Comparison of ENCODE assay signal across 16 cellular contexts in the genomic region with DNA sequence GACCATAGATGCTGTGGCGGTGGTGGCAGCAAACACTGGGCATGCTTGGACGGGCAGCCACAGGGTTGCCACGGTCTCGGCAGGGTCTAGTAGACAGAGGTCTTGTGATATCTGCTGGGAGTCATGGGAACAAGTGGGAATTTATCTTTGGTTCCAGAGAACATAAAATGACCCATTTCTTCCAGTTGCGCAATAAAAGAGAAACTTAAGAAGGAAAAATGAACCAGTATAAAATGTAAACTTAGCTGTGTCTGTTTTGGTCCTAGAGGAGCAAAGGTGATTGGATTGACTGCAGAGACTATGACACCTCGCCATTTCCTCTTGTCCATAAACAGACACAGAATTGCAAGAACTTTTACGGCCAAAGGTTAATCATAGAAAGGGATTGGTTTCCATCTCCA.
A peak's percentile ranks its signal among the peaks of the same experiment; 100 is the strongest.
DNase-seq lines count a peak whose midpoint lies in the region; ATAC-seq, FAIRE-seq and TF ChIP-seq lines count a peak whose summit lies in the region.
"Had no signal": no experiment of that assay in that cellular context is flagged by ENCODE, and none has a peak within 500 bp of the region (broad histone marks: within the 10 kb centered on the region; RNA-seq: fewer than 3 reads in every experiment).

No MANE protein-coding gene starts in this region.

- no peak overlapping the region for H3K9ac ChIP-seq in K562 (ENCODE audit: insufficient read depth in 1 of 2, low read depth in 2 of 2, low read length in 2 of 2)

- H2AFZ ChIP-seq in K562 (ENCODE audit: low read depth, low read length), result no peak overlapping the region

- H3K27ac ChIP-seq in K562 (ENCODE audit: extremely low read depth, low read depth, low read length), result no peak overlapping the region

- intact Hi-C loops in K562 (cut with micrococcal nuclease) (no loop called here), left cardiac atrium (cut with DNase I) (no loop called here), sciatic nerve (cut with DNase I) (loop anchor here (10.0 kb wide), 1 partner anchor 626 kb away; no protein-coding TSS in a partner anchor)

- CTCF ChIA-PET in K562 (lab: Yijun Ruan, JAX; ENCODE audit: low intra/inter-chr PET ratio), result interaction anchor here (2.7 kb wide), 1 partner anchor 182 kb away, joined by 15 read pairs; no protein-coding TSS in a partner anchor

- no peaks in the 10 kb centered on the region for H3K79me2 ChIP-seq in K562 (ENCODE audit: control insufficient read depth, insufficient read depth, low read length)

- H3K9me3 ChIP-seq in K562 (replicated peaks; ENCODE audit: control insufficient read depth, insufficient read depth, low read depth, low read length), result no peaks in the 10 kb centered on the region
- H3K9me3 ChIP-seq: tibial nerve had no signal

- no peaks in the 10 kb centered on the region for H4K20me1 ChIP-seq in K562 (replicated peaks; ENCODE audit: control insufficient read depth, insufficient read depth, low read length)

- POLR2A ChIA-PET in K562 (lab: Yijun Ruan, JAX), result no interaction called here

- in situ Hi-C loops in K562 (cut with MboI), result no loop called here

- DNase-seq in AG08395 (ENCODE audit: low spot score) (peak; percentile 21), K562 (ENCODE audit: extremely low read depth in 1 of 4, low spot score in 3 of 4) (no peak), left cardiac atrium (no peak), sciatic nerve (ENCODE audit: low spot score) (no peak), D721Med (ENCODE audit: insufficient read length, low spot score) (no peak), T1000 (lab: John Stamatoyannopoulos, UW) (no peak)
- DNase-seq in stimulated activated CD4-positive, alpha-beta T cell treated with anti-CD3 and anti-CD28 coated beads, Interleukin-12 subunit alpha, Interleukin-12 subunit beta, amount 100 ng/mL, for 4 hours, result no peak
- DNase-seq: activated CD4-positive, alpha-beta memory T cell treated with anti-CD3 and anti-CD28 coated beads for 36 hours; amniotic stem cell; COR-L47; GOT3; NCI-H187; NCI-H510A had no signal

- WGBS in K562 (ENCODE audit: insufficient coverage, low coverage, missing lambda C conversion rate), result 11% methylated on average over 7 of the region's 7 CpGs

- no peak overlapping the region for H3K4me3 ChIP-seq in K562
- H3K4me3 ChIP-seq: lung, tibial nerve had no signal

- H3K9me1 ChIP-seq in K562 (ENCODE audit: control insufficient read depth, insufficient read depth, low read length), result no peaks in the 10 kb centered on the region

- no peaks in the 10 kb centered on the region for H3K36me3 ChIP-seq in K562 (ENCODE audit: control insufficient read depth, insufficient read depth, low read length)
- H3K36me3 ChIP-seq: tibial nerve had no signal

- TF ChIP-seq CTCF in K562 (IDR thresholded peaks at IDR 0.05 in 2 of 3, conservative IDR thresholded peaks at IDR 0.05 in 1 of 3; ENCODE audit: insufficient read depth in 2 of 3, low read depth in 1 of 3, low read length in 3 of 3) (no peak), D721Med (IDR thresholded peaks at IDR 0.05; ENCODE audit: insufficient read depth, missing control alignments) (no peak)

- peaks cover 0 to 3% of the 10 kb centered on the region in 2 experiments; a peak in 1 of 5 replicates for H3K4me1 ChIP-seq in K562 (replicated peaks in 1 of 2; ENCODE audit: control insufficient read depth in 2 of 2, insufficient read depth in 2 of 2, low read length in 2 of 2)

- FAIRE-seq in K562 (lab: Jason Lieb, UNC) (no peak), D721Med (lab: Jason Lieb, UNC) (no peak)

- BruUV-seq in K562 (replicated peaks; lab: Mats Ljungman, UMichigan), result no TSS peak

- ATAC-seq in K562 (no peak), left cardiac atrium (peak; percentile 36 to 50), sciatic nerve (peak; percentile 89), GM19035 (IDR thresholded peaks at IDR 0.05; ENCODE audit: unreplicated experiment) (no peak)

- no peak for TF ChIP-seq POLR2A in K562 (conservative IDR thresholded peaks at IDR 0.05)

- peaks cover 0 to 3% of the 10 kb centered on the region in 2 experiments; a peak in 2 of 5 replicates for H3K27me3 ChIP-seq in K562 (ENCODE audit: control insufficient read depth in 2 of 2, insufficient read depth in 2 of 2, low read length in 2 of 2)
- H3K27me3 ChIP-seq: tibial nerve had no signal

- TF ChIP-seq RAD21 in K562 (CRISPR knock-in tag; conservative IDR thresholded peaks at IDR 0.05 in 1 of 2, IDR thresholded peaks at IDR 0.05 in 1 of 2), result no peak

- H3K4me2 ChIP-seq in K562 (ENCODE audit: insufficient read depth, low read length), result no peak overlapping the region

- TF ChIP-seq EP300 in K562 (IDR thresholded peaks at IDR 0.05; ENCODE audit: low read length), result no peak

TF ChIP-seq in K562, 482 proteins besides CTCF, POLR2A, EP300 and RAD21:
- TF ChIP-seq, protein P1, sequence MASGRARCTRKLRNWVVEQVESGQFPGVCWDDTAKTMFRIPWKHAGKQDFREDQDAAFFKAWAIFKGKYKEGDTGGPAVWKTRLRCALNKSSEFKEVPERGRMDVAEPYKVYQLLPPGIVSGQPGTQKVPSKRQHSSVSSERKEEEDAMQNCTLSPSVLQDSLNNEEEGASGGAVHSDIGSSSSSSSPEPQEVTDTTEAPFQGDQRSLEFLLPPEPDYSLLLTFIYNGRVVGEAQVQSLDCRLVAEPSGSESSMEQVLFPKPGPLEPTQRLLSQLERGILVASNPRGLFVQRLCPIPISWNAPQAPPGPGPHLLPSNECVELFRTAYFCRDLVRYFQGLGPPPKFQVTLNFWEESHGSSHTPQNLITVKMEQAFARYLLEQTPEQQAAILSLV (tag; IDR thresholded peaks at IDR 0.05), result peak; percentile 38; the same call in 1 of the 2 replicates
- no peak for TF ChIP-seq KDM1A (IDR thresholded peaks at IDR 0.05)
- peak; percentile 95 for TF ChIP-seq CEBPB (tag; IDR thresholded peaks at IDR 0.05)
- no peak for TF ChIP-seq CEBPG (CRISPR knock-in tag; IDR thresholded peaks at IDR 0.05)
- TF ChIP-seq CEBPG (tag; conservative IDR thresholded peaks at IDR 0.05 in 1 of 2, IDR thresholded peaks at IDR 0.05 in 1 of 2), result peak; percentile 86 to 99

Comparison
In these comparisons a context has a peak if more than half of its experiments do, and no peak if none do; other contexts are left out.
1. ATAC-seq: peak in left cardiac atrium (2 of 2) and sciatic nerve (single experiment); none in K562 (single experiment) and GM19035 (single experiment).